Comparison of ENCODE assay signal across 8 cellular contexts in the genomic region with DNA sequence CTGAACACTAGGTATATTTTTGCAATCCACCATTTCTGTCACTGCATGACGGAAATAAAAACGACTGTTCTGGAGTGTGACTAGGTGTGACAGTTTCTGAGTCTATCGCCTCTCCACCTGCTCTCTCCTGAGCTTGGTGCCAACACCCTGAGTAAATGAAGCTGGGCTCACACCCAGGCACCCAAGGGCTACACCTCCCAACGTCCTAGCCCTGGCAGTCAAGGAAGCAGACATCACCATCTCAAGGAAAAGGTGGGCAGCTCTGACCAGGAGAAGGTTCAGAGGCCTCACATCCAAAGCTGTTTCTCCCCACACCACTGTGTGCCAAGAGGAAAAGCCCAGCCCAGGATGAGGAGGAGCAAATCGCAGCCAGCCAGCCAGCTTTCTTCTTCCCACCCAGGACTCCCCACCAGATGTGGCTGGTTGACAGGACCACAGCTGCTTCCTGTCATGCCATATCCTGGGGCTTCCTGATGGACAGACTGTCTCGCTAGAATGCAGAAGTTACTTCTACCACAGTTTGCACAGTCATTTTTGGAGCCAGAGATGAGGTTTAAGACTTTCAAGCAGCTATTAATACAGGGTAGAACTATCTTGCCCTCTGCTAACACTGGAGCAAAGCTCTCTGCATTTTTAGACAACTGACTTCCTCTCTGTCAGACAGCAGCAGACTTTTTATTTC. TPM values are rescaled to one million over a fixed set of nuclear protein-coding genes. Genes with fewer than 3 reads are reported as not detected.
DNase-seq lines count a peak whose midpoint lies in the region; ATAC-seq and TF ChIP-seq lines count a peak whose summit lies in the region.

No MANE protein-coding gene starts in this region.

- intact Hi-C loops in gastrocnemius medialis (cut with DNase I; ENCODE audit: low total_unique reads), result no loop called here

- peak overlapping the region; percentile 85 for H3K27ac Mint-ChIP-seq in WTC11

- H3K9me3 ChIP-seq in gastrocnemius medialis, result no peaks in the 10 kb centered on the region

- peak overlapping the region in 1 of 4 donors; percentile 1 for H3K4me3 ChIP-seq in gastrocnemius medialis

- peaks cover 18% of the 10 kb centered on the region for H3K36me3 Mint-ChIP-seq in WTC11

- no peaks in the 10 kb centered on the region for H3K27me3 Mint-ChIP-seq in WTC11 (ENCODE audit: low read depth)

- H3K4me3 Mint-ChIP-seq in WTC11, result peak overlapping the region; percentile 29; the same call in 1 of the 2 replicates

- DNase-seq in AG08395 (ENCODE audit: low spot score), result peak; percentile 50
- no peak for DNase-seq in WTC11 (ENCODE audit: low spot score)
- DNase-seq in globus pallidus (ENCODE audit: low spot score), result peak; percentile 68
- peak; percentile 54 to 64 for DNase-seq in gastrocnemius medialis
- no peak for DNase-seq in EL
- DNase-seq in central memory CD4-positive, alpha-beta T cell, result no peak

- TF ChIP-seq CTCF in WTC11 (IDR thresholded peaks at IDR 0.05) (no peak), gastrocnemius medialis (IDR thresholded peaks at IDR 0.05 in 4 of 5, conservative IDR thresholded peaks at IDR 0.05 in 1 of 5) (no peak)

- peak; percentile 36 for ATAC-seq in GM18873 (IDR thresholded peaks at IDR 0.05; ENCODE audit: low FRiP score, unreplicated experiment)
- peak; percentile 64 for ATAC-seq in HG03354 (IDR thresholded peaks at IDR 0.05; ENCODE audit: poor library complexity, severe bottlenecking, unreplicated experiment)
- ATAC-seq in WTC11, result no peak
- ATAC-seq in gastrocnemius medialis, result peak; percentile 20 to 60

- POLR2A ChIA-PET in WTC11 (lab: Charles Lee), result no interaction called here

- H3K27me3 ChIP-seq in gastrocnemius medialis, result no peaks in the 10 kb centered on the region

- H3K4me1 ChIP-seq in gastrocnemius medialis, result peaks cover 69 to 74% of the 10 kb centered on the region in 2 donors

- peak overlapping the region; percentile 94 to 99 (median 96) for H3K27ac ChIP-seq in gastrocnemius medialis

- peaks cover 6% of the 10 kb centered on the region for H3K9me3 Mint-ChIP-seq in WTC11

- H3K4me1 Mint-ChIP-seq in WTC11, result peaks cover 34% of the 10 kb centered on the region

- CTCF ChIA-PET in WTC11 (lab: Charles Lee), result interaction anchor here (0.7 to 2.2 kb wide), 4 partner anchors 20 to 101 kb away, joined by 3 to 11 read pairs (median 6); partner anchors contain the start of genes MPI and ULK3

- H3K36me3 ChIP-seq in gastrocnemius medialis, result no peaks in the 10 kb centered on the region

- peak in 1 of 2 donors; percentile 29 for TF ChIP-seq POLR2A in gastrocnemius medialis (IDR thresholded peaks at IDR 0.05)

- in situ Hi-C loops in gastrocnemius medialis (cut with MboI; ENCODE audit: low sequenced_read_pairs in 4 of 4), result no loop called here

TF ChIP-seq in WTC11, 78 proteins besides CTCF, POLR2A, EP300 and RAD21:
- TF ChIP-seq EMX1 (CRISPR knock-in tag; IDR thresholded peaks at IDR 0.05), result no peak
- TF ChIP-seq ELF4 (CRISPR knock-in tag; IDR thresholded peaks at IDR 0.05; ENCODE audit: low read depth), result no peak
- no peak for TF ChIP-seq ZBTB21 (CRISPR knock-in tag; IDR thresholded peaks at IDR 0.05; ENCODE audit: borderline replicate concordance)
- no peak for TF ChIP-seq E2F1 (CRISPR knock-in tag; IDR thresholded peaks at IDR 0.05)
- TF ChIP-seq, protein P1, sequence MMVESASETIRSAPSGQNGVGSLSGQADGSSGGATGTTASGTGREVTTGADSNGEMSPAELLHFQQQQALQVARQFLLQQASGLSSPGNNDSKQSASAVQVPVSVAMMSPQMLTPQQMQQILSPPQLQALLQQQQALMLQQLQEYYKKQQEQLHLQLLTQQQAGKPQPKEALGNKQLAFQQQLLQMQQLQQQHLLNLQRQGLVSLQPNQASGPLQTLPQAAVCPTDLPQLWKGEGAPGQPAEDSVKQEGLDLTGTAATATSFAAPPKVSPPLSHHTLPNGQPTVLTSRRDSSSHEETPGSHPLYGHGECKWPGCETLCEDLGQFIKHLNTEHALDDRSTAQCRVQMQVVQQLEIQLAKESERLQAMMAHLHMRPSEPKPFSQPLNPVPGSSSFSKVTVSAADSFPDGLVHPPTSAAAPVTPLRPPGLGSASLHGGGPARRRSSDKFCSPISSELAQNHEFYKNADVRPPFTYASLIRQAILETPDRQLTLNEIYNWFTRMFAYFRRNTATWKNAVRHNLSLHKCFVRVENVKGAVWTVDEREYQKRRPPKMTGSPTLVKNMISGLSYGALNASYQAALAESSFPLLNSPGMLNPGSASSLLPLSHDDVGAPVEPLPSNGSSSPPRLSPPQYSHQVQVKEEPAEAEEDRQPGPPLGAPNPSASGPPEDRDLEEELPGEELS (CRISPR knock-in tag; IDR thresholded peaks at IDR 0.05), result no peak
- no peak for TF ChIP-seq GTF2I (CRISPR knock-in tag; conservative IDR thresholded peaks at IDR 0.05)
- TF ChIP-seq ATF1 (CRISPR knock-in tag; IDR thresholded peaks at IDR 0.05), result no peak
- no peak for TF ChIP-seq ZNF121 (CRISPR knock-in tag; IDR thresholded peaks at IDR 0.05)
- no peak for TF ChIP-seq OVOL2 (CRISPR knock-in tag; IDR thresholded peaks at IDR 0.05; ENCODE audit: borderline replicate concordance)
- no peak for TF ChIP-seq KAT7 (CRISPR knock-in tag; IDR thresholded peaks at IDR 0.05; ENCODE audit: borderline replicate concordance)
- TF ChIP-seq, protein P2, sequence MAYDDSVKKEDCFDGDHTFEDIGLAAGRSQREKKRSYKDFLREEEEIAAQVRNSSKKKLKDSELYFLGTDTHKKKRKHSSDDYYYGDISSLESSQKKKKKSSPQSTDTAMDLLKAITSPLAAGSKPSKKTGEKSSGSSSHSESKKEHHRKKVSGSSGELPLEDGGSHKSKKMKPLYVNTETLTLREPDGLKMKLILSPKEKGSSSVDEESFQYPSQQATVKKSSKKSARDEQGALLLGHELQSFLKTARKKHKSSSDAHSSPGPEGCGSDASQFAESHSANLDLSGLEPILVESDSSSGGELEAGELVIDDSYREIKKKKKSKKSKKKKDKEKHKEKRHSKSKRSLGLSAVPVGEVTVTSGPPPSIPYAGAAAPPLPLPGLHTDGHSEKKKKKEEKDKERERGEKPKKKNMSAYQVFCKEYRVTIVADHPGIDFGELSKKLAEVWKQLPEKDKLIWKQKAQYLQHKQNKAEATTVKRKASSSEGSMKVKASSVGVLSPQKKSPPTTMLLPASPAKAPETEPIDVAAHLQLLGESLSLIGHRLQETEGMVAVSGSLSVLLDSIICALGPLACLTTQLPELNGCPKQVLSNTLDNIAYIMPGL (CRISPR knock-in tag; IDR thresholded peaks at IDR 0.05), result no peak
- no peak for TF ChIP-seq FOXK1 (CRISPR knock-in tag; IDR thresholded peaks at IDR 0.05)
- no peak for TF ChIP-seq SMAD3 (CRISPR knock-in tag; IDR thresholded peaks at IDR 0.05; ENCODE audit: borderline replicate concordance)
- TF ChIP-seq ZNF138 (CRISPR knock-in tag; conservative IDR thresholded peaks at IDR 0.05), result no peak
- TF ChIP-seq NR2C2 (CRISPR knock-in tag; IDR thresholded peaks at IDR 0.05), result no peak
- no peak for TF ChIP-seq USF1 (CRISPR knock-in tag; IDR thresholded peaks at IDR 0.05)
- no peak for TF ChIP-seq ZBTB43 (CRISPR knock-in tag; IDR thresholded peaks at IDR 0.05)

RNA-seq across cellular contexts. Expression of gene SCAMP2, which starts 3.3 kb away (rescaled TPM):
- total RNA-seq in WTC11 (2021) (38.0 to 47.0 TPM (median 39.0 TPM) in 3 replicates), gastrocnemius medialis (100 to 1,000 TPM in 1 of 4 donors, 10 to 100 TPM in 3; 46.3 to 122 (median 74.3) TPM)

RNA-seq across cellular contexts. Expression of gene MPI, which starts 20.0 kb away (rescaled TPM):
- 36.3 to 65.1 TPM (median 59.8 TPM) in 3 replicates for total RNA-seq in WTC11 (2021)
- total RNA-seq in gastrocnemius medialis, result 100 to 1,000 TPM in 2 of 4 donors, 10 to 100 TPM in 2; 66.7 to 129 (median 98.5) TPM

RNA-seq across cellular contexts. Expression of gene ULK3, which starts 26.9 kb away (rescaled TPM):
- total RNA-seq in WTC11 (2021) (34.4 to 38.9 TPM (median 37.4 TPM) in 3 replicates), gastrocnemius medialis (10 to 100 TPM; 39.0 to 56.5 (median 48.1) TPM)

RNA-seq across cellular contexts. Expression of gene FAM219B, which starts 36.8 kb away (rescaled TPM):
- total RNA-seq in WTC11 (2021), result 67.3 to 99.6 TPM (median 87.8 TPM) in 3 replicates
- total RNA-seq in gastrocnemius medialis, result 10 to 100 TPM; 28.2 to 32.9 (median 31.2) TPM

RNA-seq across cellular contexts. Expression of gene CPLX3, which starts 43.4 kb away (rescaled TPM):
- total RNA-seq in WTC11 (2021) (0.09 to 0.21 TPM (median 0.09 TPM) in 3 replicates), gastrocnemius medialis (not detected)

Comparison
In these comparisons a context has a peak if more than half of its experiments do, and no peak if none do; other contexts are left out.
1. DNase-seq: peak in AG08395 (single experiment), globus pallidus (single experiment) and gastrocnemius medialis (2 of 2); none in WTC11 (single experiment), EL (single experiment) and central memory CD4-positive, alpha-beta T cell (single experiment).